Comparison of ENCODE assay signal across 1 cellular context in the genomic region with DNA sequence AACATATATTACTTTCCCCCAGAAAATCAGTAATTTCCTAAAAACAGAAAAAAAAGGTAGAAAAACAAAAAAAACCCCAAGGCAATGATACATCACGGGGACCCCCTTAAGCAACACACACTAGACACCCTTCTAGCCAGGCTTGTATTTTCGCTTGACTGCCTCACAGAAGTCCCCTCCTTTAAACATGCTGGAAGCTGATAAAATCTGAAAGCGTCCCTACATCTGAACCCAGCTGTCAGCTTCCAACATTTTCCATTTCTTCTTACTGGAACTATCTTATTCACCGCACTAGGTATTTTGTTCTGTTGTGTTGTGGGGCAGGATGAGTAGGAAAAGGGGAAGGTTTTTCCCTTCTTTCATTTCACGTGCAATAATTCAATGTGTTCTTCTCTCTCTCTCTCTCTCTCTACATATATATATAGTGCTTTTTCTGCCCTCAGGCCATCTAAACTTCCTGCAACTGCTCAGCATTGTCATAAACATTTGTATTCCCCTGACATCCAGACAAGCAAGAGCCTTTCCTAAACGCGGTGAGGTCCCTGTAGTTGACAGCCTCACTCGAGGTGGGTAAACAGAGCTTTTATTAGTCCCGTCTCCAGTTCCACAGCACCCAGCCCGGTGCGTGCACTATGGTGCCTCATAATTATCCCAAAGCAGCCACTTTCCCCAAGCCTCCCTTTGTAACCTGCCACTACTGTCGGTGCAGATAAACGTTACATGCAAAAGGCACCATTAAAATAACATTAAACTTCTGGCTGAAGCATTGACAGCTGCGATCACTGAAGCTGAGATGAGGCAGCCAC.
TF ChIP-seq lines count a peak whose summit lies in the region.

No MANE protein-coding gene starts in this region.

TF ChIP-seq in HEK293, 187 proteins besides CTCF, POLR2A, EP300 and RAD21 (continued from another document):
- TF ChIP-seq, protein P1, sequence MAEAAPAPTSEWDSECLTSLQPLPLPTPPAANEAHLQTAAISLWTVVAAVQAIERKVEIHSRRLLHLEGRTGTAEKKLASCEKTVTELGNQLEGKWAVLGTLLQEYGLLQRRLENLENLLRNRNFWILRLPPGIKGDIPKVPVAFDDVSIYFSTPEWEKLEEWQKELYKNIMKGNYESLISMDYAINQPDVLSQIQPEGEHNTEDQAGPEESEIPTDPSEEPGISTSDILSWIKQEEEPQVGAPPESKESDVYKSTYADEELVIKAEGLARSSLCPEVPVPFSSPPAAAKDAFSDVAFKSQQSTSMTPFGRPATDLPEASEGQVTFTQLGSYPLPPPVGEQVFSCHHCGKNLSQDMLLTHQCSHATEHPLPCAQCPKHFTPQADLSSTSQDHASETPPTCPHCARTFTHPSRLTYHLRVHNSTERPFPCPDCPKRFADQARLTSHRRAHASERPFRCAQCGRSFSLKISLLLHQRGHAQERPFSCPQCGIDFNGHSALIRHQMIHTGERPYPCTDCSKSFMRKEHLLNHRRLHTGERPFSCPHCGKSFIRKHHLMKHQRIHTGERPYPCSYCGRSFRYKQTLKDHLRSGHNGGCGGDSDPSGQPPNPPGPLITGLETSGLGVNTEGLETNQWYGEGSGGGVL (tag by site-specific recombination; IDR thresholded peaks at IDR 0.05): no peak
- TF ChIP-seq ZNF707 (tag by site-specific recombination; IDR thresholded peaks at IDR 0.05): no peak
- no peak for TF ChIP-seq SP3 (tag by site-specific recombination; IDR thresholded peaks at IDR 0.05)
- no peak for TF ChIP-seq ZNF521 (tag by site-specific recombination; IDR thresholded peaks at IDR 0.05)
- TF ChIP-seq ZNF530 (tag by site-specific recombination; IDR thresholded peaks at IDR 0.05; ENCODE audit: low read depth): no peak
